In the genomic region with DNA sequence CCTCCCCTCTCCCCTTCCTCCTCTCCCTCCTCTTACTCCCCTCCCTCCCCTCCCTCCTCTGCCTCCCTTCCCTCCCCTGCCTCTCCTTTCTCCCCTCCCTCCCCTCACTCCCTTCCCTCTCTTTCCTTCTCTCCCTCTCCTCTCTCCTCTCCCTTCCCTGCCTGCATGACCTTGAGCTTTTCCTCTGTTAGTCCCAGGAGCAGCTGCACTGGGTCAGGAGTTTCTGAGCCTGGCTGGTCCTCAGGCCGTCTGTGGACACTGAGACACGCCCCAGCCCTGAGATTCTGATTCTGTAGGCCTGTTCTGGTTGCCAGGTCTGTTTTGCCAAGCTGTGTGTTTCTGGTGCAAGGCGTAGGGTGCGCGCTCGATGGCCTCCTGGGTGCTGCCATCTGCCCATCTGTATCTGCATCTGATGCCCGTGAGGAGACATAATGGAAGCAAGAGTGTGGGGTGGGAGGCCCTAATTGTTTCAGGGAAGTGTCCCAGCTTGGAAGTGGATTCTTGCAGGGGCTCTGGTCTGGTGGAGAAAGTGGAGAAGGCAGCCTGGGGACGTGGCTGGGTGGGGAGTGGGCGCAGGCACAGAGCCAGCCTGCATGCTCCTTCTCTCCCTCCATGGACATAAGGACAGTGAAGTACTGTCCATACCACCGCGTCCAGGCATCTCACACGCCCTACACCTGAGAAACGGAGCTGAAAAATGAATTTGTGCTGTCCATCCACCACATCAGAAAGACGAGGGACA, we compare ENCODE assay signal across 1 cellular context.
TF ChIP-seq lines count a peak whose summit lies in the region.

No MANE protein-coding gene starts in this region.

TF ChIP-seq in GM12891, 5 proteins besides CTCF, POLR2A, EP300 and RAD21:
- TF ChIP-seq SPI1 (IDR thresholded peaks at IDR 0.05; ENCODE audit: low read depth, low read length) (no peak), POU2F2 (IDR thresholded peaks at IDR 0.05; ENCODE audit: low read depth, low read length) (no peak), PAX5 (IDR thresholded peaks at IDR 0.05; ENCODE audit: insufficient read depth, low read length, severe bottlenecking) (no peak)
TF ChIP-seq in GM12891: peak in this region for 0.
